19 cellular contexts compared by ENCODE assay signal in genomic region chr1:22794691-22795090, GRCh38.
DNase-seq lines count a peak whose midpoint lies in the region; ATAC-seq and TF ChIP-seq lines count a peak whose summit lies in the region.
"Had no signal": no experiment of that assay in that cellular context is flagged by ENCODE, and none has a peak within 500 bp of the region (broad histone marks: within the 10 kb centered on the region; RNA-seq: fewer than 3 reads in every experiment).

No MANE protein-coding gene starts in this region.

- H3K36me3 ChIP-seq in lower lobe of right lung (no peaks in the 10 kb centered on the region), transverse colon (no peaks in the 10 kb centered on the region)

- H3K4me1 ChIP-seq in lower lobe of right lung (peaks cover 13% of the 10 kb centered on the region), transverse colon (peaks cover 13 to 34% (median 25%) of the 10 kb centered on the region in 4 donors)

- H3K4me3 ChIP-seq in lower lobe of right lung (no peak overlapping the region), transverse colon (no peak overlapping the region)
- H3K4me3 ChIP-seq: GM23248 had no signal

- in situ Hi-C loops in transverse colon (cut with MboI; ENCODE audit: low pct_ligation_motif_present in 1 of 4, low pct_unique_long_range_greater_than_20kb in 1 of 4, low sequenced_read_pairs in 3 of 4) = no loop called here

- peak; percentile 90 for DNase-seq in NCI-H82 treated with DMSO at 0.1 percent for 48 hours (lab: John Stamatoyannopoulos, UW; ENCODE audit: unreplicated experiment)
- no peak for DNase-seq in lower lobe of right lung
- DNase-seq in transverse colon = peak; percentile 69
- no peak for DNase-seq in iPS-NIHi11 (ENCODE audit: low spot score)
- DNase-seq in NCI-H187 treated with DMSO at 0.1 percent for 48 hours (lab: John Stamatoyannopoulos, UW) = no peak
- DNase-seq: activated CD4-positive, CD25-positive, alpha-beta regulatory T cell; activated effector memory CD4-positive, alpha-beta T cell treated with Interleukin-2 at 50 U/mL for 16 hours; anterior cingulate cortex; GM23248; left cardiac atrium; naive B cell; NCI-H2029 treated with DMSO at 0.1 percent for 48 hours; NCI-H526 treated with DMSO at 0.1 percent for 48 hours; SW 1271 had no signal

- H3K9me3 ChIP-seq in lower lobe of right lung (no peaks in the 10 kb centered on the region), transverse colon (no peaks in the 10 kb centered on the region)

- no peak for TF ChIP-seq POLR2A in transverse colon (IDR thresholded peaks at IDR 0.05)

- TF ChIP-seq CTCF in lower lobe of right lung (IDR thresholded peaks at IDR 0.05) = no peak
- TF ChIP-seq CTCF in transverse colon (IDR thresholded peaks at IDR 0.05) = no peak

- TF ChIP-seq EP300 in transverse colon (IDR thresholded peaks at IDR 0.05; ENCODE audit: low read depth) = no peak

- WGBS in transverse colon (ENCODE audit: low coverage in 1 of 2), 2 donors = 24 to 35% methylated on average over 4 of the region's 4 CpGs

- peak; percentile 67 for ATAC-seq in esophagus mucosa
- ATAC-seq in lower lobe of right lung = peak; percentile 23 to 26
- ATAC-seq in HG03432 (IDR thresholded peaks at IDR 0.05; ENCODE audit: unreplicated experiment) = no peak
- ATAC-seq: Panc1 had no signal

- H3K27ac ChIP-seq in lower lobe of right lung (no peak overlapping the region), transverse colon (peak overlapping the region; percentile 50 to 69 (median 67))
- H3K27ac ChIP-seq: C4-2B, epithelial cell of prostate, GM23248 had no signal

- H3K27me3 ChIP-seq in lower lobe of right lung (ENCODE audit: low read depth) (no peaks in the 10 kb centered on the region), transverse colon (no peaks in the 10 kb centered on the region)

- intact Hi-C loops in lower lobe of right lung (cut with DNase I) (no loop called here), transverse colon (cut with DNase I; ENCODE audit: low total_unique reads) (no loop called here)

Comparison
In these comparisons a context has a peak if more than half of its experiments do, and no peak if none do; other contexts are left out.
1. DNase-seq: peak in NCI-H82 treated with DMSO at 0.1 percent for 48 hours (single experiment) and transverse colon (single experiment); none in lower lobe of right lung (single experiment), iPS-NIHi11 (single experiment) and NCI-H187 treated with DMSO at 0.1 percent for 48 hours (single experiment).